ENCODE assay signal across 8 cellular contexts in genomic region chr13:29508130-29508873, GRCh38.
A peak's percentile ranks its signal among the peaks of the same experiment; 100 is the strongest.
DNase-seq lines count a peak whose midpoint lies in the region; ATAC-seq and TF ChIP-seq lines count a peak whose summit lies in the region.

No MANE protein-coding gene starts in this region.

- no peaks in the 10 kb centered on the region for H4K20me1 ChIP-seq in OCI-LY1 (ENCODE audit: insufficient read depth, low read length)

- peak; percentile 98 for TF ChIP-seq CTCF in AG10803 (conservative IDR thresholded peaks at IDR 0.05; ENCODE audit: low read length)
- peak; percentile 95 for TF ChIP-seq CTCF in OCI-LY1 (IDR thresholded peaks at IDR 0.05; ENCODE audit: low read length)

- ATAC-seq in GM18873 (IDR thresholded peaks at IDR 0.05; ENCODE audit: low FRiP score, unreplicated experiment): peak; percentile 68

- no peak overlapping the region for H3K27ac ChIP-seq in OCI-LY1 (ENCODE audit: low read depth, low read length, poor library complexity, severe bottlenecking)

- H3K9me3 ChIP-seq in OCI-LY1 (ENCODE audit: low read length): no peaks in the 10 kb centered on the region

- H3K36me3 ChIP-seq in OCI-LY1 (ENCODE audit: insufficient read depth, low read length): peaks cover 21% of the 10 kb centered on the region; the same call in 1 of the 2 replicates

- H3K79me2 ChIP-seq in OCI-LY1 (ENCODE audit: insufficient read depth, low read length): no peaks in the 10 kb centered on the region

- 0 out of 2 replicates have a peak, but pooled peaks cover 6% of the 10 kb centered on the region for H3K27me3 ChIP-seq in OCI-LY1 (ENCODE audit: insufficient read depth, low read length)

- no peak overlapping the region for H2AFZ ChIP-seq in OCI-LY1 (ENCODE audit: low read length)

- peaks cover 15% of the 10 kb centered on the region for H3K4me1 ChIP-seq in OCI-LY1 (ENCODE audit: insufficient read depth, low read length, severe bottlenecking)

- no peaks in the 10 kb centered on the region for H3K9me2 ChIP-seq in OCI-LY1 (ENCODE audit: low read depth, low read length)

- no peaks in the 10 kb centered on the region for H3F3A ChIP-seq in OCI-LY1 (ENCODE audit: insufficient read depth, low read length)

- peak; percentile 83 for DNase-seq in AG10803 (ENCODE audit: low read depth)
- DNase-seq in HK-2 (ENCODE audit: unreplicated experiment): peak; percentile 69
- peak; percentile 39 for DNase-seq in activated CD8-positive, alpha-beta memory T cell treated with anti-CD3 and anti-CD28 coated beads, Interleukin-2, amount 50 U/mL, for 24 hours (ENCODE audit: extremely low read depth)
- DNase-seq in epidermal melanocyte (ENCODE audit: insufficient read length, low spot score): peak; percentile 93
- DNase-seq in mucosa of gallbladder (ENCODE audit: low spot score): peak; percentile 86
- DNase-seq in stimulated activated CD8-positive, alpha-beta memory T cell treated with anti-CD3 and anti-CD28 coated beads, Interleukin-4, amount 100 ng/mL, for 48 hours: peak; percentile 88

- H3K9ac ChIP-seq in OCI-LY1 (ENCODE audit: low read length): no peak overlapping the region

- peak overlapping the region; percentile 24; the same call in 1 of the 2 replicates for H3K4me2 ChIP-seq in OCI-LY1 (ENCODE audit: low read length)

- H3K4me3 ChIP-seq in AG10803 (ENCODE audit: low read length): no peak overlapping the region
- H3K4me3 ChIP-seq in OCI-LY1 (ENCODE audit: low read depth, low read length, poor library complexity, severe bottlenecking): no peak overlapping the region

Comparison
In these comparisons a context has a peak if more than half of its experiments do, and no peak if none do; other contexts are left out.
1. DNase-seq: peak in every context shown above with its lines; median percentile 93 in epidermal melanocyte; 88 in stimulated activated CD8-positive, alpha-beta memory T cell treated with anti-CD3 and anti-CD28 coated beads, Interleukin-4, amount 100 ng/mL, for 48 hours; 86 in mucosa of gallbladder; 83 in AG10803; 69 in HK-2; 39 in activated CD8-positive, alpha-beta memory T cell treated with anti-CD3 and anti-CD28 coated beads, Interleukin-2, amount 50 U/mL, for 24 hours.